In the genomic region with DNA sequence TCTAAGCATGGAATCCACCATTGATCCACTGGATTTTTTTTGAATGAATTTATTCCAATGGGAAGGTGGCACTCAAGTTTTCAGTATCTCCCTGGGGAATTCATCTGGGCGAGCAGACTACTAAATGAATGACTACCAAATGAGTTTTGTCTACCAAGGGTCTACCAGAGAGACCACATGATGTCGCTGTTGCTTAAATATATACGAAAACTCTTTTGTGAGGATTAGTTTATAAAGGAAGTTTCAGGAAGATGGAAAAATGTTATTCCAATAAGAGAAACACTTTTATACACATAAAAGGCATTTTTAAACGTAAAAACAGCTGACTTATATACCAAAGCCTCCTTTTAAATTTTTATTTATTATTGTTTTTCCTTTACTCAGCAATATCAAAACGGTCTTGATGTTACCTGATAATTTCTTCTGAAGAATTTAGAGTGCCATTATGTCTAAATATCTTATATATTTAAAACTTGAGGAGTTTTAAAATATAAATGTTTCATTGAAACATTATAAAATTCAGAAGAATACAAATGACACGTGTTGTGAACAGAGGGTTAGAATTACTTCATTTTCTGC, we compare ENCODE assay signal across 8 cellular contexts.
DNase-seq lines count a peak whose midpoint lies in the region; ATAC-seq, FAIRE-seq and TF ChIP-seq lines count a peak whose summit lies in the region.

No MANE protein-coding gene starts in this region.

- H3K4me1 ChIP-seq in GM23248 (ENCODE audit: insufficient read depth) (no peaks in the 10 kb centered on the region), HepG2 (ENCODE audit: insufficient read depth, low read length) (no peaks in the 10 kb centered on the region)

- DNase-seq in CD14-positive monocyte (ENCODE audit: low spot score) (no peak), GM23248 (peak; percentile 81), NCI-H345 (lab: John Stamatoyannopoulos, UW) (peak; percentile 76), T47D (ENCODE audit: low read depth in 1 of 2, low spot score in 1 of 2) (peak; percentile 20 to 74), HepG2 (ENCODE audit: low spot score) (peak; percentile 40), activated gamma-delta T cell (lab: John Stamatoyannopoulos, UW) (no peak)

- H4K20me1 ChIP-seq in GM23248 (ENCODE audit: insufficient read depth) = no peaks in the 10 kb centered on the region
- no peaks in the 10 kb centered on the region for H4K20me1 ChIP-seq in HepG2 (ENCODE audit: insufficient read depth, low read length)

- H3K4me3 Mint-ChIP-seq in CD14-positive monocyte = no peak overlapping the region

- ATAC-seq in HepG2 (0 out of 3 replicates have a peak, but pooled peaks have one; percentile 36), GM21825 (IDR thresholded peaks at IDR 0.05; ENCODE audit: unreplicated experiment) (no peak), HG03039 (IDR thresholded peaks at IDR 0.05; ENCODE audit: unreplicated experiment) (no peak)

- in situ Hi-C loops in GM23248 (cut with MboI) = no loop called here
- in situ Hi-C loops in T47D (cut with HindIII; ENCODE audit: low pct_unique_long_range_greater_than_20kb, low sequenced_read_pairs) = no loop called here
- in situ Hi-C loops in HepG2 (cut with HindIII; ENCODE audit: extremely low pct_ligation_motif_present, low pct_unique_long_range_greater_than_20kb) = no loop called here

- TF ChIP-seq CTCF in CD14-positive monocyte (IDR thresholded peaks at IDR 0.05) (peak; percentile 50), HepG2 (CRISPR knock-in tag; IDR thresholded peaks at IDR 0.05) (peak; percentile 50)

- H3K27ac Mint-ChIP-seq in CD14-positive monocyte = no peak overlapping the region

- H3K36me3 ChIP-seq in GM23248 (ENCODE audit: low read depth) = no peaks in the 10 kb centered on the region
- no peaks in the 10 kb centered on the region for H3K36me3 ChIP-seq in HepG2 (replicated peaks in 1 of 2; ENCODE audit: control insufficient read depth in 1 of 2, insufficient read depth in 2 of 2, low read length in 2 of 2)

- intact Hi-C loops in CD14-positive monocyte (cut with micrococcal nuclease) (loop anchor here in 1 of 2 donors (10.0 kb wide), 1 partner anchor 125 kb away; no protein-coding TSS in a partner anchor), HepG2 (cut with micrococcal nuclease; ENCODE audit: unreplicated experiment) (loop anchor here (1.0 to 5.0 kb wide), 3 partner anchors 126 to 1297 kb away; no protein-coding TSS in a partner anchor)

- peak; percentile 43 for FAIRE-seq in HepG2 (lab: Jason Lieb, UNC)

- TF ChIP-seq POLR2A in HepG2 (IDR thresholded peaks at IDR 0.05; ENCODE audit: insufficient read depth in 1 of 2, low read depth in 2 of 2, low read length in 2 of 2) = no peak

- H3F3A ChIP-seq in GM23248 (ENCODE audit: insufficient read depth) = no peaks in the 10 kb centered on the region

- H3K27ac ChIP-seq in GM23248 (no peak overlapping the region), HepG2 (ENCODE audit: extremely low read length, insufficient read depth, low read length) (no peak overlapping the region)

- H3K9me3 Mint-ChIP-seq in CD14-positive monocyte = no peaks in the 10 kb centered on the region

- no peak overlapping the region for H2AFZ ChIP-seq in GM23248
- H2AFZ ChIP-seq in HepG2 (ENCODE audit: low read length) = no peak overlapping the region

- BruUV-seq in HepG2 (replicated peaks; lab: Mats Ljungman, UMichigan) = no TSS peak

- TF ChIP-seq EP300 in HepG2 (IDR thresholded peaks at IDR 0.05; ENCODE audit: low read depth in 2 of 2, low read length in 2 of 2) (no peak), HepG2 (CRISPR knock-in tag; IDR thresholded peaks at IDR 0.05; ENCODE audit: borderline replicate concordance) (no peak)

- H3K27me3 ChIP-seq in GM23248 (replicated peaks; ENCODE audit: insufficient read depth) (peaks cover 35% of the 10 kb centered on the region; the same call in 1 of the 2 replicates), HepG2 (ENCODE audit: control insufficient read depth in 1 of 2, insufficient read depth in 2 of 2, low read length in 2 of 2) (peaks cover 2 to 4% of the 10 kb centered on the region in 2 experiments; a peak in 2 of 5 replicates)

- CTCF ChIA-PET in HepG2 (lab: Yijun Ruan, JAX; ENCODE audit: low intra/inter-chr PET ratio, low total read pairs) = interaction anchor here (0.9 to 2.7 kb wide), 3 partner anchors 126 to 1296 kb away, joined by 3 to 31 read pairs (median 7); no protein-coding TSS in a partner anchor

- no peak overlapping the region for H3K4me3 ChIP-seq in GM23248
- H3K4me3 ChIP-seq in HepG2 (replicated peaks in 1 of 3; ENCODE audit: insufficient read depth in 1 of 3, low read depth in 2 of 3, low read length in 3 of 3) = no peak overlapping the region

- 20 to 21% methylated on average over 6 of the region's 6 CpGs for WGBS in GM23248 (ENCODE audit: low coverage in 1 of 2, low lambda C conversion rate in 2 of 2, missing lambda C conversion rate in 2 of 2), 2 experiments
- 1% methylated on average over 6 of the region's 6 CpGs for WGBS in HepG2 (ENCODE audit: low lambda C conversion rate)

- H3K9ac ChIP-seq in GM23248 (no peak overlapping the region), HepG2 (ENCODE audit: insufficient read depth, low read depth, low read length) (no peak overlapping the region)

- H3K36me3 Mint-ChIP-seq in CD14-positive monocyte = no peaks in the 10 kb centered on the region

- H3K9me3 ChIP-seq in GM23248 (ENCODE audit: low read depth) (no peaks in the 10 kb centered on the region), HepG2 (ENCODE audit: low read length) (no peaks in the 10 kb centered on the region)

- POLR2A ChIA-PET in HepG2 (lab: Yijun Ruan, JAX) = no interaction called here

- TF ChIP-seq RAD21 in HepG2 (CRISPR knock-in tag; IDR thresholded peaks at IDR 0.05) = no peak

- H3K4me1 Mint-ChIP-seq in CD14-positive monocyte = no peaks in the 10 kb centered on the region

- H3K27me3 Mint-ChIP-seq in CD14-positive monocyte (ENCODE audit: low read depth in 3 of 3) = peaks cover 0 to 2% (median 2%) of the 10 kb centered on the region in 3 donors

- no peaks in the 10 kb centered on the region for H3K9me2 ChIP-seq in GM23248 (ENCODE audit: insufficient read depth)

- no peak overlapping the region for H3K4me2 ChIP-seq in GM23248 (ENCODE audit: unreplicated experiment)
- no peak overlapping the region for H3K4me2 ChIP-seq in HepG2 (ENCODE audit: low read depth, low read length)

- no peaks in the 10 kb centered on the region for H3K79me2 ChIP-seq in GM23248 (ENCODE audit: insufficient read depth)
- H3K79me2 ChIP-seq in HepG2 (ENCODE audit: insufficient read depth, low read length) = no peaks in the 10 kb centered on the region

TF ChIP-seq in HepG2, 621 proteins besides CTCF, POLR2A, EP300 and RAD21 (continues in another document):
- TF ChIP-seq STAG1 (CRISPR knock-in tag; IDR thresholded peaks at IDR 0.05) (peak; percentile 59), HNF4A (CRISPR knock-in tag; IDR thresholded peaks at IDR 0.05) (no peak), ZNF549 (CRISPR knock-in tag; IDR thresholded peaks at IDR 0.05) (no peak), EZH2 (conservative IDR thresholded peaks at IDR 0.05; ENCODE audit: low read depth, low read length) (no peak), SALL2 (CRISPR knock-in tag; IDR thresholded peaks at IDR 0.05) (no peak), ZBED4 (CRISPR knock-in tag; IDR thresholded peaks at IDR 0.05; ENCODE audit: borderline replicate concordance) (no peak), NCOA5 (CRISPR knock-in tag; IDR thresholded peaks at IDR 0.05) (no peak), POGK (CRISPR knock-in tag; conservative IDR thresholded peaks at IDR 0.05) (no peak), HOXA5 (CRISPR knock-in tag; IDR thresholded peaks at IDR 0.05) (no peak), HNRNPLL (IDR thresholded peaks at IDR 0.05; ENCODE audit: low read depth, low read length, poor library complexity, severe bottlenecking) (no peak), MAFK (conservative IDR thresholded peaks at IDR 0.05 in 1 of 2, IDR thresholded peaks at IDR 0.05 in 1 of 2; ENCODE audit: low read length in 2 of 2) (peak in 1 of 2 experiments; percentile 40; a peak in 2 of 4 replicates), SMC3 (IDR thresholded peaks at IDR 0.05; ENCODE audit: low read length) (peak; percentile 51; the same call in 1 of the 2 replicates)

Comparison
In these comparisons a context has a peak if more than half of its experiments do, and no peak if none do; other contexts are left out.
1. DNase-seq: peak in GM23248 (single experiment), NCI-H345 (single experiment), T47D (2 of 2) and HepG2 (single experiment); none in CD14-positive monocyte (single experiment) and activated gamma-delta T cell (single experiment).